In genomic region chr22:24954114-24954463, GRCh38 we compare ENCODE assay signal across 10 cellular contexts. TPM values are rescaled to one million over a fixed set of nuclear protein-coding genes. Genes with fewer than 3 reads are reported as not detected.
DNase-seq lines count a peak whose midpoint lies in the region; ATAC-seq and TF ChIP-seq lines count a peak whose summit lies in the region.
"Had no signal": no experiment of that assay in that cellular context is flagged by ENCODE, and none has a peak within 500 bp of the region (broad histone marks: within the 10 kb centered on the region; RNA-seq: fewer than 3 reads in every experiment).

No MANE protein-coding gene starts in this region.

- TF ChIP-seq CTCF in cardiac muscle cell (IDR thresholded peaks at IDR 0.05; ENCODE audit: low read depth, low read length) = no peak
- TF ChIP-seq CTCF in upper lobe of right lung (IDR thresholded peaks at IDR 0.05) = no peak

- H3K23ac ChIP-seq in mesendoderm (ENCODE audit: low read length) = no peak overlapping the region

- H3K9ac ChIP-seq in mesendoderm (ENCODE audit: low read length) = peak overlapping the region; percentile 63

- peak overlapping the region; percentile 6 for H3K4me2 ChIP-seq in mesendoderm (ENCODE audit: low read length)

- H4K8ac ChIP-seq in mesendoderm (ENCODE audit: low read depth, low read length) = no peak overlapping the region

- H3K4me3 ChIP-seq in cardiac muscle cell = peak overlapping the region; percentile 41
- no peak overlapping the region for H3K4me3 ChIP-seq in mesendoderm (ENCODE audit: low read length)
- peak overlapping the region; percentile 73 for H3K4me3 ChIP-seq in upper lobe of right lung

- no peak overlapping the region for H2BK15ac ChIP-seq in mesendoderm (replicated peaks; ENCODE audit: low read depth)

- no peak overlapping the region for H2BK120ac ChIP-seq in mesendoderm (ENCODE audit: low read depth, low read length)

- H2BK5ac ChIP-seq in mesendoderm (ENCODE audit: low read length) = no peak overlapping the region

- no peak overlapping the region for H4K5ac ChIP-seq in mesendoderm (ENCODE audit: low read length)

- H3K27ac ChIP-seq in cardiac muscle cell = peak overlapping the region; percentile 78
- H3K27ac ChIP-seq in cingulate gyrus (ENCODE audit: low read depth, low read length) = peak overlapping the region; percentile 72
- no peak overlapping the region for H3K27ac ChIP-seq in mesendoderm (ENCODE audit: low read depth, low read length)
- peak overlapping the region; percentile 84 for H3K27ac ChIP-seq in upper lobe of right lung

- peak overlapping the region; percentile 75 for H3K56ac ChIP-seq in mesendoderm (ENCODE audit: low read length)

- intact Hi-C loops in left ventricle myocardium superior (cut with micrococcal nuclease) (no loop called here), upper lobe of right lung (cut with DNase I) (loop anchor here (5.0 kb wide), 1 partner anchor 93 kb away; no protein-coding TSS in a partner anchor)

- DNase-seq in cardiac muscle cell (ENCODE audit: low read depth in 1 of 2, low spot score in 1 of 2) (no peak), left ventricle myocardium superior (no peak), mesendoderm (peak; percentile 40), upper lobe of right lung (no peak), NCI-H2029 treated with DMSO at 0.1 percent for 48 hours (lab: John Stamatoyannopoulos, UW) (no peak), hippocampal formation (lab: John Stamatoyannopoulos, UW) (no peak)
- DNase-seq: foreskin melanocyte had no signal

- H3K18ac ChIP-seq in mesendoderm (ENCODE audit: low read length) = no peak overlapping the region

- H3K4me1 ChIP-seq in cardiac muscle cell (ENCODE audit: low read depth) (peaks cover 10% of the 10 kb centered on the region), mesendoderm (ENCODE audit: control insufficient read depth, low read depth, low read length) (peaks cover 10% of the 10 kb centered on the region), upper lobe of right lung (peaks cover 7% of the 10 kb centered on the region)

- peaks cover 14% of the 10 kb centered on the region for H3K79me1 ChIP-seq in mesendoderm (ENCODE audit: low read length)

- H3K79me2 ChIP-seq in mesendoderm (ENCODE audit: control insufficient read depth, insufficient read depth, low read length) = peaks cover 19% of the 10 kb centered on the region

- H3K27me3 ChIP-seq in cardiac muscle cell (no peaks in the 10 kb centered on the region), mesendoderm (ENCODE audit: insufficient read depth, low read length, poor library complexity) (no peaks in the 10 kb centered on the region), upper lobe of right lung (no peaks in the 10 kb centered on the region)

- no CpG with 5 or more reads among the region's 4 CpGs for WGBS in mesendoderm (ENCODE audit: extremely low coverage, insufficient coverage, low lambda C conversion rate)

- H3K36me3 ChIP-seq in cardiac muscle cell (no peaks in the 10 kb centered on the region), mesendoderm (ENCODE audit: control insufficient read depth, insufficient read depth, low read length) (no peaks in the 10 kb centered on the region), upper lobe of right lung (no peaks in the 10 kb centered on the region)

- no peak overlapping the region for H3K4ac ChIP-seq in mesendoderm (ENCODE audit: low read depth, low read length)

- H2AK5ac ChIP-seq in mesendoderm (ENCODE audit: low read length) = no peak overlapping the region

- H3K9me3 ChIP-seq in cardiac muscle cell (ENCODE audit: low read depth) = no peaks in the 10 kb centered on the region
- H3K9me3 ChIP-seq in upper lobe of right lung = no peaks in the 10 kb centered on the region

- ATAC-seq in left ventricle myocardium superior = no peak
- ATAC-seq in upper lobe of right lung = no peak
- no peak for ATAC-seq in GM21447 (IDR thresholded peaks at IDR 0.05; ENCODE audit: unreplicated experiment)

RNA-seq across cellular contexts. Expression of gene KIAA1671, which starts 1.6 kb away (rescaled TPM):
- 18.7 and 37.3 TPM in 2 replicates for total RNA-seq in cardiac muscle cell
- 10.9 and 12.8 TPM in 2 replicates for polyA plus RNA-seq in cardiac muscle cell
- total RNA-seq in left ventricle myocardium superior = 11.6 TPM
- 11.9 TPM for polyA plus RNA-seq in mesendoderm (2013, experiment 1 of 2)
- 12.3 TPM for polyA plus RNA-seq in mesendoderm (2013, experiment 2 of 2)
- total RNA-seq in upper lobe of right lung = 46.7 TPM
- polyA plus RNA-seq: CD14-positive monocyte had no signal

RNA-seq across cellular contexts. Expression of gene LHFPL7, which starts 7.6 kb away (rescaled TPM):
- not detected in 2 replicates for total RNA-seq in cardiac muscle cell
- not detected in 2 replicates for polyA plus RNA-seq in cardiac muscle cell
- not detected for total RNA-seq in left ventricle myocardium superior
- not detected for polyA plus RNA-seq in mesendoderm (2013, experiment 1 of 2)
- polyA plus RNA-seq in mesendoderm (2013, experiment 2 of 2) = not detected
- not detected for total RNA-seq in upper lobe of right lung
- polyA plus RNA-seq: CD14-positive monocyte had no signal
